2 cellular contexts compared by ENCODE assay signal in the genomic region with DNA sequence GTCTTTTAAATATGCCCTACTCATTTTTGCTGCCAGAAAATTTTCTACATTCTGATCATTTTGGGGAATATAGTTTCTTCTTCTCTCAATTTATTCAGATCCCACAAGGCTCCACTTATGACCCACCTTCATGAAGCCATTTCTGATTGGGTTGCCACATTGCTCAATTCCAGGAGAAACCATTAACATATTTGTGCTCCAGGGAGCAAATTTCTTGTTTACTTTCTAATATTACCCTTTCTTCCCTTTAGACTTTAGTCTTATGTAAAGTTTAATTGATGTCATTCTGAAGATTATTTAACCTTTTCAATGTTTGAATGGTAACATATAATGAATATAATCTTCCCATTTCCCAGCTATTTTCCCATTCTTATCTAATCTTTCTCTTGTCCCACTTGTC.
TF ChIP-seq lines count a peak whose summit lies in the region.

No MANE protein-coding gene starts in this region.

TF ChIP-seq in liver, 16 proteins besides CTCF, POLR2A, EP300 and RAD21 (continued from another document):
- TF ChIP-seq REST (IDR thresholded peaks at IDR 0.05) = no peak
- peak; percentile 69 for TF ChIP-seq YY1 (IDR thresholded peaks at IDR 0.05)
- TF ChIP-seq NR2F2 (IDR thresholded peaks at IDR 0.05) = no peak
- no peak for TF ChIP-seq MAX (IDR thresholded peaks at IDR 0.05)
- TF ChIP-seq HNF4A (conservative IDR thresholded peaks at IDR 0.05) = peak; percentile 66 to 78
- TF ChIP-seq SP1 (IDR thresholded peaks at IDR 0.05) = peak; percentile 22
- peak; percentile 11 for TF ChIP-seq HNF4G (IDR thresholded peaks at IDR 0.05)
- no peak for TF ChIP-seq EGR1 (IDR thresholded peaks at IDR 0.05; ENCODE audit: low read depth in 2 of 2)
- no peak for TF ChIP-seq ATF3 (IDR thresholded peaks at IDR 0.05)
- peak; percentile 84 for TF ChIP-seq FOXA2 (IDR thresholded peaks at IDR 0.05)
- TF ChIP-seq RXRA (IDR thresholded peaks at IDR 0.05) = peak in 1 of 2 donors; percentile 65
- TF ChIP-seq GABPA (IDR thresholded peaks at IDR 0.05 in 1 of 2, conservative IDR thresholded peaks at IDR 0.05 in 1 of 2) = no peak
- TF ChIP-seq TAF1 (conservative IDR thresholded peaks at IDR 0.05) = no peak

TF ChIP-seq in HepG2, 621 proteins besides CTCF, POLR2A, EP300 and RAD21 (continued from another document):
- no peak for TF ChIP-seq ZXDC (CRISPR knock-in tag; IDR thresholded peaks at IDR 0.05)
- no peak for TF ChIP-seq ZNF232 (CRISPR knock-in tag; IDR thresholded peaks at IDR 0.05; ENCODE audit: borderline replicate concordance)
- TF ChIP-seq AHR (CRISPR knock-in tag; IDR thresholded peaks at IDR 0.05) = no peak
- no peak for TF ChIP-seq ZNF747 (CRISPR knock-in tag; IDR thresholded peaks at IDR 0.05; ENCODE audit: borderline replicate concordance)
- TF ChIP-seq MLXIP (CRISPR knock-in tag; IDR thresholded peaks at IDR 0.05; ENCODE audit: borderline replicate concordance) = no peak
- TF ChIP-seq ZNF264 (CRISPR knock-in tag; IDR thresholded peaks at IDR 0.05) = no peak
- TF ChIP-seq, protein P1, sequence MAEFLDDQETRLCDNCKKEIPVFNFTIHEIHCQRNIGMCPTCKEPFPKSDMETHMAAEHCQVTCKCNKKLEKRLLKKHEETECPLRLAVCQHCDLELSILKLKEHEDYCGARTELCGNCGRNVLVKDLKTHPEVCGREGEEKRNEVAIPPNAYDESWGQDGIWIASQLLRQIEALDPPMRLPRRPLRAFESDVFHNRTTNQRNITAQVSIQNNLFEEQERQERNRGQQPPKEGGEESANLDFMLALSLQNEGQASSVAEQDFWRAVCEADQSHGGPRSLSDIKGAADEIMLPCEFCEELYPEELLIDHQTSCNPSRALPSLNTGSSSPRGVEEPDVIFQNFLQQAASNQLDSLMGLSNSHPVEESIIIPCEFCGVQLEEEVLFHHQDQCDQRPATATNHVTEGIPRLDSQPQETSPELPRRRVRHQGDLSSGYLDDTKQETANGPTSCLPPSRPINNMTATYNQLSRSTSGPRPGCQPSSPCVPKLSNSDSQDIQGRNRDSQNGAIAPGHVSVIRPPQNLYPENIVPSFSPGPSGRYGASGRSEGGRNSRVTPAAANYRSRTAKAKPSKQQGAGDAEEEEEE (CRISPR knock-in tag; IDR thresholded peaks at IDR 0.05; ENCODE audit: borderline replicate concordance) = no peak
- TF ChIP-seq, protein P2, sequence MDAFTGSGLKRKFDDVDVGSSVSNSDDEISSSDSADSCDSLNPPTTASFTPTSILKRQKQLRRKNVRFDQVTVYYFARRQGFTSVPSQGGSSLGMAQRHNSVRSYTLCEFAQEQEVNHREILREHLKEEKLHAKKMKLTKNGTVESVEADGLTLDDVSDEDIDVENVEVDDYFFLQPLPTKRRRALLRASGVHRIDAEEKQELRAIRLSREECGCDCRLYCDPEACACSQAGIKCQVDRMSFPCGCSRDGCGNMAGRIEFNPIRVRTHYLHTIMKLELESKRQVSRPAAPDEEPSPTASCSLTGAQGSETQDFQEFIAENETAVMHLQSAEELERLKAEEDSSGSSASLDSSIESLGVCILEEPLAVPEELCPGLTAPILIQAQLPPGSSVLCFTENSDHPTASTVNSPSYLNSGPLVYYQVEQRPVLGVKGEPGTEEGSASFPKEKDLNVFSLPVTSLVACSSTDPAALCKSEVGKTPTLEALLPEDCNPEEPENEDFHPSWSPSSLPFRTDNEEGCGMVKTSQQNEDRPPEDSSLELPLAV (CRISPR knock-in tag; conservative IDR thresholded peaks at IDR 0.05; ENCODE audit: low read depth) = no peak
- TF ChIP-seq SP5 (CRISPR knock-in tag; IDR thresholded peaks at IDR 0.05; ENCODE audit: borderline replicate concordance, low read depth) = no peak
- no peak for TF ChIP-seq MEF2D (CRISPR knock-in tag; IDR thresholded peaks at IDR 0.05)
- TF ChIP-seq, protein P3, sequence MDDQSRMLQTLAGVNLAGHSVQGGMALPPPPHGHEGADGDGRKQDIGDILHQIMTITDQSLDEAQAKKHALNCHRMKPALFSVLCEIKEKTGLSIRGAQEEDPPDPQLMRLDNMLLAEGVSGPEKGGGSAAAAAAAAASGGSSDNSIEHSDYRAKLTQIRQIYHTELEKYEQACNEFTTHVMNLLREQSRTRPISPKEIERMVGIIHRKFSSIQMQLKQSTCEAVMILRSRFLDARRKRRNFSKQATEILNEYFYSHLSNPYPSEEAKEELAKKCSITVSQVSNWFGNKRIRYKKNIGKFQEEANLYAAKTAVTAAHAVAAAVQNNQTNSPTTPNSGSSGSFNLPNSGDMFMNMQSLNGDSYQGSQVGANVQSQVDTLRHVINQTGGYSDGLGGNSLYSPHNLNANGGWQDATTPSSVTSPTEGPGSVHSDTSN (CRISPR knock-in tag; IDR thresholded peaks at IDR 0.05; ENCODE audit: borderline replicate concordance) = no peak
TF ChIP-seq in HepG2: peak in this region for 0.
